ENCODE assay signal across 8 cellular contexts in genomic region chr19:13842294-13843103, GRCh38. TPM values are rescaled to one million over a fixed set of nuclear protein-coding genes. Genes with fewer than 3 reads are reported as not detected.
DNase-seq lines count a peak whose midpoint lies in the region; TF ChIP-seq lines count a peak whose summit lies in the region.

No MANE protein-coding gene starts in this region.

- no peaks in the 10 kb centered on the region for H3K27me3 ChIP-seq in mononuclear cell (ENCODE audit: insufficient read depth, low read length)

- H3K27ac ChIP-seq in temporal lobe (ENCODE audit: low read depth, low read length) = peak overlapping the region; percentile 89

- H3K9me3 ChIP-seq in mononuclear cell (ENCODE audit: low read depth, low read length) = no peaks in the 10 kb centered on the region

- H3K4me1 ChIP-seq in mononuclear cell (ENCODE audit: insufficient read depth, low read length) = peaks cover 88% of the 10 kb centered on the region

- DNase-seq in NCI-H2196 (lab: John Stamatoyannopoulos, UW; ENCODE audit: unreplicated experiment) = peak; percentile 53
- DNase-seq in NCI-H2196 treated with DMSO at 0.1 percent for 48 hours (lab: John Stamatoyannopoulos, UW; ENCODE audit: unreplicated experiment) = no peak
- DNase-seq in NCI-H1930 (lab: John Stamatoyannopoulos, UW) = peak; percentile 13 to 40
- DNase-seq in activated T-cell treated with anti-CD3 and anti-CD28 coated beads for 1 hour (ENCODE audit: low read depth) = peak; percentile 67
- DNase-seq in epithelial cell of esophagus (ENCODE audit: low read depth) = peak; percentile 85
- no peak for DNase-seq in NCI-H2081 treated with DMSO at 0.1 percent for 48 hours (lab: John Stamatoyannopoulos, UW)

- TF ChIP-seq CTCF in epithelial cell of esophagus (IDR thresholded peaks at IDR 0.05; ENCODE audit: insufficient read depth, low read depth, low read length, missing control alignments) = no peak

- H3K4me3 ChIP-seq in epithelial cell of esophagus (ENCODE audit: low read length) (peak overlapping the region; percentile 85), mononuclear cell (ENCODE audit: low read length) (peak overlapping the region; percentile 73)

RNA-seq across cellular contexts. Expression of gene NANOS3, which starts 34.4 kb away (rescaled TPM):
- total RNA-seq in mononuclear cell (not detected), temporal lobe (3.0 TPM)

RNA-seq across cellular contexts. Expression of gene ZSWIM4, which starts 47.3 kb away (rescaled TPM):
- total RNA-seq in mononuclear cell (1.5 TPM), temporal lobe (14.0 TPM)

Comparison
In these comparisons a context has a peak if more than half of its experiments do, and no peak if none do; other contexts are left out.
1. DNase-seq: peak in NCI-H2196 (single experiment), NCI-H1930 (2 of 2), activated T-cell treated with anti-CD3 and anti-CD28 coated beads for 1 hour (single experiment) and epithelial cell of esophagus (single experiment); none in NCI-H2196 treated with DMSO at 0.1 percent for 48 hours (single experiment) and NCI-H2081 treated with DMSO at 0.1 percent for 48 hours (single experiment).